ENCODE assay signal across 11 cellular contexts in genomic region chr10:30215631-30216030, GRCh38.
A peak's percentile ranks its signal among the peaks of the same experiment; 100 is the strongest.
DNase-seq lines count a peak whose midpoint lies in the region; ATAC-seq, FAIRE-seq and TF ChIP-seq lines count a peak whose summit lies in the region.
"Had no signal": no experiment of that assay in that cellular context is flagged by ENCODE, and none has a peak within 500 bp of the region (broad histone marks: within the 10 kb centered on the region; RNA-seq: fewer than 3 reads in every experiment).

No MANE protein-coding gene starts in this region.

- CTCF ChIA-PET in endothelial cell of umbilical vein (lab: Charles Lee) = interaction anchor here (0.9 to 1.1 kb wide), 2 partner anchors 10 to 29 kb away, joined by 3 read pairs; no protein-coding TSS in a partner anchor

- H3K9me3 ChIP-seq in MG63 (no peaks in the 10 kb centered on the region), endothelial cell of umbilical vein (replicated peaks; ENCODE audit: control insufficient read depth, insufficient read depth, low read length) (no peaks in the 10 kb centered on the region), trophoblast cell (ENCODE audit: insufficient read depth, low read depth, low read length) (no peaks in the 10 kb centered on the region)

- peaks cover 3% of the 10 kb centered on the region for H3K36me3 Mint-ChIP-seq in nephron (ENCODE audit: low read depth)

- dilution Hi-C loops in endothelial cell of umbilical vein (cut with MboI; ENCODE audit: extremely low pct_ligation_motif_present, low sequenced_read_pairs) = no loop called here

- H3K4ac ChIP-seq in trophoblast cell (ENCODE audit: low read depth, low read length) = no peak overlapping the region

- TF ChIP-seq POLR2A in endothelial cell of umbilical vein (IDR thresholded peaks at IDR 0.05; ENCODE audit: low read depth, low read length) = no peak

- peaks cover 24% of the 10 kb centered on the region for H3K4me1 Mint-ChIP-seq in nephron

- peak overlapping the region; percentile 88 for H2AFZ ChIP-seq in endothelial cell of umbilical vein (ENCODE audit: low read depth, low read length)
- H2AFZ ChIP-seq in trophoblast cell (ENCODE audit: insufficient read depth, low read length, poor library complexity) = no peak overlapping the region

- no peak overlapping the region for H4K12ac ChIP-seq in trophoblast cell (ENCODE audit: low read depth, low read length)

- H3K14ac ChIP-seq in trophoblast cell (ENCODE audit: low read length) = no peak overlapping the region

- H2BK12ac ChIP-seq in trophoblast cell (ENCODE audit: low read length) = no peak overlapping the region

- no peaks in the 10 kb centered on the region for H3K9me1 ChIP-seq in endothelial cell of umbilical vein (replicated peaks; ENCODE audit: control insufficient read depth, extremely low read depth, insufficient read depth, low read length)

- H4K8ac ChIP-seq in trophoblast cell (ENCODE audit: low read depth, low read length) = no peak overlapping the region

- POLR2A ChIA-PET in endothelial cell of umbilical vein (lab: Charles Lee) = no interaction called here

- peak; percentile 25 for DNase-seq in AG10803 (ENCODE audit: low read depth)
- peak; percentile 5 for DNase-seq in MG63
- no peak for DNase-seq in endothelial cell of umbilical vein (ENCODE audit: low read depth, low spot score)
- no peak for DNase-seq in trophoblast cell
- DNase-seq in NK-92 (lab: John Stamatoyannopoulos, UW; ENCODE audit: unreplicated experiment) = no peak
- DNase-seq in GM20000 (ENCODE audit: low spot score) = no peak
- DNase-seq: effector CD4-positive, alpha-beta T cell; NCI-H226; stimulated activated CD4-positive, alpha-beta T cell treated with anti-CD3 and anti-CD28 coated beads, Interleukin-1b, Interleukin-23, amount 100 ng/mL, for 48 hours had no signal

- H4K20me1 ChIP-seq in endothelial cell of umbilical vein (replicated peaks; ENCODE audit: control insufficient read depth, extremely low read depth, insufficient read depth, low read length) = no peaks in the 10 kb centered on the region

- H2AK5ac ChIP-seq in trophoblast cell (ENCODE audit: low read length) = no peak overlapping the region

- H3K27ac ChIP-seq in endothelial cell of umbilical vein (ENCODE audit: insufficient read depth, low read depth, low read length) (no peak overlapping the region), trophoblast cell (ENCODE audit: low read depth, low read length) (no peak overlapping the region)

- H2BK120ac ChIP-seq in trophoblast cell (ENCODE audit: insufficient read depth, low read length, poor library complexity) = no peak overlapping the region

- no peak overlapping the region for H4K91ac ChIP-seq in trophoblast cell (ENCODE audit: low read depth, low read length)

- no TSS peak for BruUV-seq in endothelial cell of umbilical vein (replicated peaks; lab: Mats Ljungman, UMichigan)

- peaks cover 19% of the 10 kb centered on the region for H3K4me1 ChIP-seq in endothelial cell of umbilical vein (ENCODE audit: control insufficient read depth, extremely low read depth, insufficient read depth, low read length)
- peaks cover 0 to 3% of the 10 kb centered on the region in 2 experiments for H3K4me1 ChIP-seq in trophoblast cell (ENCODE audit: control insufficient read depth in 1 of 2, insufficient read depth in 2 of 2, low read length in 2 of 2)

- peak overlapping the region; percentile 87 to 97 (median 96) for H3K27ac Mint-ChIP-seq in nephron

- H3K79me2 ChIP-seq in endothelial cell of umbilical vein (ENCODE audit: control insufficient read depth, insufficient read depth, low read length) (no peaks in the 10 kb centered on the region), trophoblast cell (ENCODE audit: control insufficient read depth, insufficient read depth, low read length, poor library complexity) (no peaks in the 10 kb centered on the region)

- H3K36me3 ChIP-seq in MG63 = no peaks in the 10 kb centered on the region
- H3K36me3 ChIP-seq in endothelial cell of umbilical vein (ENCODE audit: control insufficient read depth in 2 of 2, extremely low read depth in 1 of 2, insufficient read depth in 2 of 2, low read length in 2 of 2) = no peaks in the 10 kb centered on the region
- no peaks in the 10 kb centered on the region for H3K36me3 ChIP-seq in trophoblast cell (ENCODE audit: control insufficient read depth in 1 of 2, insufficient read depth in 2 of 2, low read length in 2 of 2)

- no CpG with 5 or more reads among the region's 8 CpGs for WGBS in trophoblast cell (ENCODE audit: extremely low coverage, insufficient coverage, insufficient read length)

- H3K27me3 ChIP-seq in MG63 (no peaks in the 10 kb centered on the region), endothelial cell of umbilical vein (ENCODE audit: control insufficient read depth in 2 of 2, insufficient read depth in 2 of 2, low read length in 2 of 2) (peaks cover 0 to 1% of the 10 kb centered on the region in 2 experiments), trophoblast cell (ENCODE audit: insufficient read depth, low read length) (no peaks in the 10 kb centered on the region)

- no peak for TF ChIP-seq CTCF in AG10803 (conservative IDR thresholded peaks at IDR 0.05; ENCODE audit: low read length)
- no peak for TF ChIP-seq CTCF in endothelial cell of umbilical vein (IDR thresholded peaks at IDR 0.05; ENCODE audit: extremely low read depth in 1 of 2, insufficient read depth in 1 of 2, low read depth in 1 of 2, low read length in 2 of 2)
- no peak for TF ChIP-seq CTCF in nephron (IDR thresholded peaks at IDR 0.05; ENCODE audit: unreplicated experiment in 3 of 3)
- no peak for TF ChIP-seq CTCF in GM20000 (IDR thresholded peaks at IDR 0.05; ENCODE audit: extremely low read depth, missing control alignments)

- no peak for ATAC-seq in HG03354 (IDR thresholded peaks at IDR 0.05; ENCODE audit: poor library complexity, severe bottlenecking, unreplicated experiment)

- no peak overlapping the region for H2BK5ac ChIP-seq in trophoblast cell (ENCODE audit: low read depth, low read length, poor library complexity)

- no peak overlapping the region for H3K23ac ChIP-seq in trophoblast cell (ENCODE audit: low read length)

- H3K79me1 ChIP-seq in trophoblast cell (ENCODE audit: low read length) = no peaks in the 10 kb centered on the region

- peaks cover 8% of the 10 kb centered on the region for H3K27me3 Mint-ChIP-seq in nephron (ENCODE audit: low read depth)

- H3K4me3 ChIP-seq in AG10803 (ENCODE audit: low read length) (no peak overlapping the region), MG63 (no peak overlapping the region), endothelial cell of umbilical vein (replicated peaks in 1 of 3; ENCODE audit: insufficient read depth in 1 of 3, low read depth in 1 of 3, low read length in 3 of 3) (peak overlapping the region in 1 of 3 experiments; percentile 12), trophoblast cell (ENCODE audit: low read depth, low read length) (no peak overlapping the region)

- peak overlapping the region; percentile 48 for H3K4me2 ChIP-seq in endothelial cell of umbilical vein (ENCODE audit: insufficient read depth, low read length)
- H3K4me2 ChIP-seq in trophoblast cell (ENCODE audit: low read length) = no peak overlapping the region

- H3K9ac ChIP-seq in endothelial cell of umbilical vein (replicated peaks; ENCODE audit: extremely low read depth, insufficient read depth, low read length) (no peak overlapping the region), trophoblast cell (ENCODE audit: low read length) (no peak overlapping the region)

- peak; percentile 72 for FAIRE-seq in endothelial cell of umbilical vein (lab: Jason Lieb, UNC)

- intact Hi-C loops in endothelial cell of umbilical vein (cut with micrococcal nuclease) = no loop called here

- H3K9me3 Mint-ChIP-seq in nephron = no peaks in the 10 kb centered on the region

- H3K18ac ChIP-seq in trophoblast cell (ENCODE audit: low read length) = no peak overlapping the region

- peak overlapping the region; percentile 19 to 51 (median 27) for H3K4me3 Mint-ChIP-seq in nephron

TF ChIP-seq in endothelial cell of umbilical vein, 7 proteins besides CTCF, POLR2A, EP300 and RAD21:
- no peak for TF ChIP-seq FOS (IDR thresholded peaks at IDR 0.05; ENCODE audit: borderline replicate concordance, insufficient read depth, low read length)
- no peak for TF ChIP-seq EZH2 (IDR thresholded peaks at IDR 0.05; ENCODE audit: borderline replicate concordance, low read depth, low read length, severe bottlenecking)
- no peak for TF ChIP-seq JUN (IDR thresholded peaks at IDR 0.05; ENCODE audit: borderline replicate concordance, insufficient read depth, insufficient read length, low read depth)

Comparison
In these comparisons a context has a peak if more than half of its experiments do, and no peak if none do; other contexts are left out.
1. DNase-seq: peak in AG10803 (single experiment) and MG63 (single experiment); none in endothelial cell of umbilical vein (single experiment), trophoblast cell (0 of 2), NK-92 (single experiment) and GM20000 (single experiment).